In genomic region chr12:41264281-41264680, GRCh38 we compare ENCODE assay signal across 10 cellular contexts.
A peak's percentile ranks its signal among the peaks of the same experiment; 100 is the strongest.
DNase-seq lines count a peak whose midpoint lies in the region; ATAC-seq and TF ChIP-seq lines count a peak whose summit lies in the region.
"Had no signal": no experiment of that assay in that cellular context is flagged by ENCODE, and none has a peak within 500 bp of the region (broad histone marks: within the 10 kb centered on the region; RNA-seq: fewer than 3 reads in every experiment).

No MANE protein-coding gene starts in this region.

- POLR2A ChIA-PET in activated CD8-positive, alpha-beta T cell treated with anti-CD3 and anti-CD28 coated beads for 36 hours (lab: Charles Lee), result no interaction called here
- POLR2A ChIA-PET in activated CD8-positive, alpha-beta T cell treated with anti-CD3 and anti-CD28 coated beads, Interleukin-2, amount 10 ng/mL, durations not matched to agents 7 days and 5 days (lab: Charles Lee), result no interaction called here
- POLR2A ChIA-PET in naive thymus-derived CD8-positive, alpha-beta T cell (lab: Charles Lee), result no interaction called here

- H3K4me1 ChIP-seq in tibial artery (peaks cover 0 to 37% (median 7%) of the 10 kb centered on the region in 4 donors), colonic mucosa (no peaks in the 10 kb centered on the region)

- H3K36me3 Mint-ChIP-seq in activated CD8-positive, alpha-beta T cell treated with anti-CD3 and anti-CD28 coated beads for 36 hours (ENCODE audit: low read depth), result no peaks in the 10 kb centered on the region
- no peaks in the 10 kb centered on the region for H3K36me3 Mint-ChIP-seq in activated CD8-positive, alpha-beta T cell treated with anti-CD3 and anti-CD28 coated beads, Interleukin-2, amount 10 ng/mL, durations not matched to agents 7 days and 5 days (ENCODE audit: low read depth)
- H3K36me3 Mint-ChIP-seq in naive thymus-derived CD8-positive, alpha-beta T cell, result no peaks in the 10 kb centered on the region
- H3K36me3 Mint-ChIP-seq: activated naive CD4-positive, alpha-beta T cell treated with anti-CD3 and anti-CD28 coated beads, Interleukin-2, amount 50 U/mL, for 72 hours had no signal

- H3K27ac Mint-ChIP-seq in activated CD8-positive, alpha-beta T cell treated with anti-CD3 and anti-CD28 coated beads for 36 hours, result no peak overlapping the region
- no peak overlapping the region for H3K27ac Mint-ChIP-seq in activated CD8-positive, alpha-beta T cell treated with anti-CD3 and anti-CD28 coated beads, Interleukin-2, amount 10 ng/mL, durations not matched to agents 7 days and 5 days
- no peak overlapping the region for H3K27ac Mint-ChIP-seq in naive thymus-derived CD8-positive, alpha-beta T cell
- H3K27ac Mint-ChIP-seq: activated naive CD4-positive, alpha-beta T cell treated with anti-CD3 and anti-CD28 coated beads, Interleukin-2, amount 50 U/mL, for 72 hours had no signal

- H3K4me3 Mint-ChIP-seq in activated CD8-positive, alpha-beta T cell treated with anti-CD3 and anti-CD28 coated beads for 36 hours, result no peak overlapping the region
- no peak overlapping the region for H3K4me3 Mint-ChIP-seq in activated CD8-positive, alpha-beta T cell treated with anti-CD3 and anti-CD28 coated beads, Interleukin-2, amount 10 ng/mL, durations not matched to agents 7 days and 5 days
- no peak overlapping the region for H3K4me3 Mint-ChIP-seq in naive thymus-derived CD8-positive, alpha-beta T cell

- H3K9ac ChIP-seq in colonic mucosa (ENCODE audit: low read depth in 2 of 2, low read length in 2 of 2), result no peak overlapping the region

- TF ChIP-seq CTCF in activated CD8-positive, alpha-beta T cell treated with anti-CD3 and anti-CD28 coated beads for 36 hours (IDR thresholded peaks at IDR 0.05), result peak; percentile 38
- TF ChIP-seq CTCF in tibial artery (IDR thresholded peaks at IDR 0.05), result peak; percentile 42 to 46
- no peak for TF ChIP-seq CTCF in colonic mucosa (IDR thresholded peaks at IDR 0.05)

- H3K36me3 ChIP-seq in tibial artery, result no peaks in the 10 kb centered on the region
- no peaks in the 10 kb centered on the region for H3K36me3 ChIP-seq in colonic mucosa
- H3K36me3 ChIP-seq: neutrophil had no signal

- H3K9me3 ChIP-seq in tibial artery (no peaks in the 10 kb centered on the region), colonic mucosa (no peaks in the 10 kb centered on the region)
- H3K9me3 ChIP-seq: neutrophil had no signal

- H3K4me1 Mint-ChIP-seq in activated CD8-positive, alpha-beta T cell treated with anti-CD3 and anti-CD28 coated beads for 36 hours (ENCODE audit: low read depth), result no peaks in the 10 kb centered on the region
- H3K4me1 Mint-ChIP-seq in activated CD8-positive, alpha-beta T cell treated with anti-CD3 and anti-CD28 coated beads, Interleukin-2, amount 10 ng/mL, durations not matched to agents 7 days and 5 days (ENCODE audit: low read depth), result no peaks in the 10 kb centered on the region
- no peaks in the 10 kb centered on the region for H3K4me1 Mint-ChIP-seq in naive thymus-derived CD8-positive, alpha-beta T cell

- no peak for DNase-seq in activated CD8-positive, alpha-beta T cell treated with anti-CD3 and anti-CD28 coated beads for 36 hours
- no peak for DNase-seq in activated CD8-positive, alpha-beta T cell treated with anti-CD3 and anti-CD28 coated beads, Interleukin-2, amount 10 ng/mL, durations not matched to agents 7 days and 5 days
- DNase-seq in NCI-H526 treated with DMSO at 0.1 percent for 48 hours (lab: John Stamatoyannopoulos, UW), result peak; percentile 10
- peak; percentile 2 to 4 for DNase-seq in erythroblast (lab: John Stamatoyannopoulos, UW)
- DNase-seq in tibial artery, result no peak
- no peak for DNase-seq in naive thymus-derived CD8-positive, alpha-beta T cell
- DNase-seq in colonic mucosa, result no peak

- TF ChIP-seq POLR2A in erythroblast (IDR thresholded peaks at IDR 0.05; ENCODE audit: low read length), result no peak

- intact Hi-C loops in activated CD8-positive, alpha-beta T cell treated with anti-CD3 and anti-CD28 coated beads for 36 hours (cut with micrococcal nuclease), result no loop called here
- intact Hi-C loops in tibial artery (cut with DNase I; ENCODE audit: low total_unique reads), result no loop called here
- intact Hi-C loops in colonic mucosa (cut with DNase I), result no loop called here

- CTCF ChIA-PET in activated CD8-positive, alpha-beta T cell treated with anti-CD3 and anti-CD28 coated beads for 36 hours (lab: Charles Lee), result interaction anchor here (1.0 to 2.0 kb wide), 2 partner anchors 13 to 759 kb away, joined by 3 to 9 read pairs; no protein-coding TSS in a partner anchor
- CTCF ChIA-PET in activated CD8-positive, alpha-beta T cell treated with anti-CD3 and anti-CD28 coated beads, Interleukin-2, amount 10 ng/mL, durations not matched to agents 7 days and 5 days (lab: Charles Lee), result interaction anchor here (1.3 to 1.4 kb wide), 2 partner anchors 760 to 762 kb away, joined by 3 to 8 read pairs; no protein-coding TSS in a partner anchor

- peaks cover 4% of the 10 kb centered on the region for H3K27me3 Mint-ChIP-seq in activated CD8-positive, alpha-beta T cell treated with anti-CD3 and anti-CD28 coated beads for 36 hours
- H3K27me3 Mint-ChIP-seq in activated CD8-positive, alpha-beta T cell treated with anti-CD3 and anti-CD28 coated beads, Interleukin-2, amount 10 ng/mL, durations not matched to agents 7 days and 5 days (ENCODE audit: low read depth), result no peaks in the 10 kb centered on the region
- H3K27me3 Mint-ChIP-seq in naive thymus-derived CD8-positive, alpha-beta T cell, result peaks cover 0 to 5% (median 2%) of the 10 kb centered on the region in 5 donors

- H3K9me3 Mint-ChIP-seq in activated CD8-positive, alpha-beta T cell treated with anti-CD3 and anti-CD28 coated beads for 36 hours, result no peaks in the 10 kb centered on the region
- no peaks in the 10 kb centered on the region for H3K9me3 Mint-ChIP-seq in activated CD8-positive, alpha-beta T cell treated with anti-CD3 and anti-CD28 coated beads, Interleukin-2, amount 10 ng/mL, durations not matched to agents 7 days and 5 days (ENCODE audit: insufficient read depth)
- H3K9me3 Mint-ChIP-seq in naive thymus-derived CD8-positive, alpha-beta T cell, result no peaks in the 10 kb centered on the region
- H3K9me3 Mint-ChIP-seq: activated naive CD4-positive, alpha-beta T cell treated with anti-CD3 and anti-CD28 coated beads, Interleukin-2, amount 50 U/mL, for 72 hours had no signal

- H3K27ac ChIP-seq in tibial artery (no peak overlapping the region), colonic mucosa (no peak overlapping the region)
- H3K27ac ChIP-seq: neutrophil had no signal

- ATAC-seq in activated CD8-positive, alpha-beta T cell treated with anti-CD3 and anti-CD28 coated beads for 36 hours, result peak; percentile 34
- no peak for ATAC-seq in activated CD8-positive, alpha-beta T cell treated with anti-CD3 and anti-CD28 coated beads, Interleukin-2, amount 10 ng/mL, durations not matched to agents 7 days and 5 days
- ATAC-seq in naive thymus-derived CD8-positive, alpha-beta T cell, result no peak
- ATAC-seq in GM21390 (IDR thresholded peaks at IDR 0.05; ENCODE audit: unreplicated experiment), result no peak

- H3K4me3 ChIP-seq in tibial artery (no peak overlapping the region), colonic mucosa (no peak overlapping the region)

- H3K27me3 ChIP-seq in tibial artery (no peaks in the 10 kb centered on the region), colonic mucosa (no peaks in the 10 kb centered on the region)
- H3K27me3 ChIP-seq: neutrophil had no signal

Comparison
In these comparisons a context has a peak if more than half of its experiments do, and no peak if none do; other contexts are left out.
1. DNase-seq: peak in NCI-H526 treated with DMSO at 0.1 percent for 48 hours (single experiment) and erythroblast (2 of 2); none in activated CD8-positive, alpha-beta T cell treated with anti-CD3 and anti-CD28 coated beads for 36 hours (single experiment), activated CD8-positive, alpha-beta T cell treated with anti-CD3 and anti-CD28 coated beads, Interleukin-2, amount 10 ng/mL, durations not matched to agents 7 days and 5 days (single experiment), tibial artery (0 of 2), naive thymus-derived CD8-positive, alpha-beta T cell (0 of 10) and colonic mucosa (single experiment).